9 cellular contexts compared by ENCODE assay signal in genomic region chr6:259901-260508, GRCh38. TPM values are rescaled to one million over a fixed set of nuclear protein-coding genes. Genes with fewer than 3 reads are reported as not detected.
A peak's percentile ranks its signal among the peaks of the same experiment; 100 is the strongest.
DNase-seq lines count a peak whose midpoint lies in the region; ATAC-seq, FAIRE-seq and TF ChIP-seq lines count a peak whose summit lies in the region.
"Had no signal": no experiment of that assay in that cellular context is flagged by ENCODE, and none has a peak within 500 bp of the region (broad histone marks: within the 10 kb centered on the region; RNA-seq: fewer than 3 reads in every experiment).

No MANE protein-coding gene starts in this region.

- H3K4me3 Mint-ChIP-seq in immature natural killer cell (peak overlapping the region; percentile 59 to 86 (median 74)), type B pancreatic cell (no peak overlapping the region)

- H3K27ac Mint-ChIP-seq in immature natural killer cell: peak overlapping the region; percentile 77 to 90 (median 86)
- no peak overlapping the region for H3K27ac Mint-ChIP-seq in type B pancreatic cell

- no peak for TF ChIP-seq CTCF in type B pancreatic cell (conservative IDR thresholded peaks at IDR 0.05)

- no peaks in the 10 kb centered on the region for H3K9me3 Mint-ChIP-seq in immature natural killer cell
- H3K9me3 Mint-ChIP-seq in type B pancreatic cell: no peaks in the 10 kb centered on the region

- DNase-seq in immature natural killer cell: peak; percentile 44 to 49 (median 46)
- DNase-seq in DMS 273 (lab: John Stamatoyannopoulos, UW; ENCODE audit: unreplicated experiment): no peak
- DNase-seq in type B pancreatic cell (ENCODE audit: extremely low spot score, unreplicated experiment): no peak
- DNase-seq in H54 (ENCODE audit: insufficient read length, low spot score): no peak
- no peak for DNase-seq in NAMALWA (ENCODE audit: low spot score)
- DNase-seq: stimulated activated naive CD4-positive, alpha-beta T cell had no signal

- peaks cover 15 to 20% of the 10 kb centered on the region in 2 donors for H3K4me1 Mint-ChIP-seq in immature natural killer cell
- H3K4me1 Mint-ChIP-seq in type B pancreatic cell (ENCODE audit: unreplicated experiment): no peaks in the 10 kb centered on the region

- H3K27me3 Mint-ChIP-seq in immature natural killer cell (ENCODE audit: low read depth in 3 of 3): peaks cover 0 to 6% (median 2%) of the 10 kb centered on the region in 3 donors
- H3K27me3 Mint-ChIP-seq in type B pancreatic cell: peaks cover 3% of the 10 kb centered on the region

- FAIRE-seq in H54 (lab: Jason Lieb, UNC): no peak

- no peak for TF ChIP-seq POLR2A in H54 (IDR thresholded peaks at IDR 0.05; ENCODE audit: low read depth, low read length)

- ATAC-seq in GM18517 (IDR thresholded peaks at IDR 0.05; ENCODE audit: unreplicated experiment) (peak; percentile 77), GM21423 (IDR thresholded peaks at IDR 0.05; ENCODE audit: unreplicated experiment) (peak; percentile 83), HG03342 (IDR thresholded peaks at IDR 0.05; ENCODE audit: unreplicated experiment) (peak; percentile 84)

- H3K36me3 Mint-ChIP-seq in immature natural killer cell: no peaks in the 10 kb centered on the region
- H3K36me3 Mint-ChIP-seq in type B pancreatic cell: no peaks in the 10 kb centered on the region

RNA-seq across cellular contexts. Expression of gene DUSP22, which starts 32.3 kb away (rescaled TPM):
- 10 to 100 TPM; 55.0 to 80.1 (median 65.3) TPM for polyA plus RNA-seq in immature natural killer cell
- total RNA-seq in type B pancreatic cell (ENCODE audit: low replicate concordance): 20.2 and 25.0 TPM in 2 replicates

Comparison
In these comparisons a context has a peak if more than half of its experiments do, and no peak if none do; other contexts are left out.
1. DNase-seq: peak in immature natural killer cell (3 of 3); none in DMS 273 (single experiment), type B pancreatic cell (single experiment), H54 (single experiment) and NAMALWA (single experiment).
2. Peak in every context shown above with its lines, with median percentiles within 50 percentile points of each other: ATAC-seq.